Comparison of ENCODE assay signal across 25 cellular contexts in genomic region chr12:90859591-90859990, GRCh38.
DNase-seq lines count a peak whose midpoint lies in the region; ATAC-seq, FAIRE-seq and TF ChIP-seq lines count a peak whose summit lies in the region.
"Had no signal": no experiment of that assay in that cellular context is flagged by ENCODE, and none has a peak within 500 bp of the region (broad histone marks: within the 10 kb centered on the region; RNA-seq: fewer than 3 reads in every experiment).

No MANE protein-coding gene starts in this region.

- TF ChIP-seq CTCF in HepG2 (CRISPR knock-in tag; IDR thresholded peaks at IDR 0.05) (no peak), right lobe of liver (IDR thresholded peaks at IDR 0.05) (no peak), pancreas (IDR thresholded peaks at IDR 0.05) (no peak), PC-3 (conservative IDR thresholded peaks at IDR 0.05; ENCODE audit: low read depth, low read length) (no peak)

- no peaks in the 10 kb centered on the region for H3K9me2 ChIP-seq in PC-3 (replicated peaks; ENCODE audit: low read length)

- no peak for TF ChIP-seq RAD21 in HepG2 (CRISPR knock-in tag; IDR thresholded peaks at IDR 0.05)

- H3K79me2 ChIP-seq in HepG2 (ENCODE audit: insufficient read depth, low read length): no peaks in the 10 kb centered on the region
- no peaks in the 10 kb centered on the region for H3K79me2 ChIP-seq in PC-3 (ENCODE audit: low read length)

- H3K27me3 ChIP-seq in HepG2 (ENCODE audit: control insufficient read depth in 1 of 2, insufficient read depth in 2 of 2, low read length in 2 of 2) (no peaks in the 10 kb centered on the region; a peak in 1 of 5 replicates), right lobe of liver (no peaks in the 10 kb centered on the region), pancreas (no peaks in the 10 kb centered on the region), PC-3 (ENCODE audit: low read length) (no peaks in the 10 kb centered on the region)
- H3K27me3 ChIP-seq: BE2C; BLaER1 treated with 17β-estradiol and CSF1 and Interleukin-3, amounts not matched to agents 10 nM and 100 nM had no signal

- no peaks in the 10 kb centered on the region for H3K9me3 ChIP-seq in HepG2 (ENCODE audit: low read length)
- H3K9me3 ChIP-seq in right lobe of liver: no peaks in the 10 kb centered on the region
- H3K9me3 ChIP-seq in pancreas: no peaks in the 10 kb centered on the region
- no peaks in the 10 kb centered on the region for H3K9me3 ChIP-seq in PC-3 (ENCODE audit: low read length)
- H3K9me3 ChIP-seq: A549, BE2C, HAP-1 had no signal

- DNase-seq in HepG2 (ENCODE audit: low spot score): peak; percentile 22
- DNase-seq in right lobe of liver: no peak
- DNase-seq in left kidney (ENCODE audit: low read depth, low spot score): peak; percentile 8
- no peak for DNase-seq in pancreas
- no peak for DNase-seq in activated naive CD8-positive, alpha-beta T cell treated with anti-CD3 and anti-CD28 coated beads, Interleukin-2, amount 50 U/mL, for 24 hours
- no peak for DNase-seq in left cardiac atrium
- DNase-seq in PC-3: no peak
- DNase-seq: 8988T; ACHN; AML-193; BE2C; CD4-positive, alpha-beta T cell; CD8-positive, alpha-beta memory T cell; DMS 273 treated with DMSO at 0.1 percent for 48 hours; DND-41; GOT3; HFFc6 had no signal

- H2AFZ ChIP-seq in HepG2 (ENCODE audit: low read length) (no peak overlapping the region), PC-3 (ENCODE audit: low read length) (no peak overlapping the region)

- no peaks in the 10 kb centered on the region for H3K36me3 Mint-ChIP-seq in activated naive CD8-positive, alpha-beta T cell treated with anti-CD3 and anti-CD28 coated beads, Interleukin-2, amount 50 U/mL, for 24 hours (ENCODE audit: low read depth)
- H3K36me3 Mint-ChIP-seq: CD14-positive monocyte; CD8-positive, alpha-beta memory T cell had no signal

- no peak overlapping the region for H3K4me3 ChIP-seq in HepG2 (replicated peaks in 1 of 3; ENCODE audit: insufficient read depth in 1 of 3, low read depth in 2 of 3, low read length in 3 of 3)
- no peak overlapping the region for H3K4me3 ChIP-seq in right lobe of liver
- H3K4me3 ChIP-seq in pancreas: no peak overlapping the region
- no peak overlapping the region for H3K4me3 ChIP-seq in PC-3 (ENCODE audit: low read length)
- H3K4me3 ChIP-seq: A549; BLaER1 treated with 17β-estradiol and CSF1 and Interleukin-3, amounts not matched to agents 10 nM and 100 nM; HAP-1 had no signal

- H3K27ac ChIP-seq in HepG2 (ENCODE audit: extremely low read length, insufficient read depth, low read length): no peak overlapping the region
- H3K27ac ChIP-seq in right lobe of liver: no peak overlapping the region
- no peak overlapping the region for H3K27ac ChIP-seq in pancreas
- H3K27ac ChIP-seq in PC-3 (ENCODE audit: low read length): no peak overlapping the region
- H3K27ac ChIP-seq: A549; BLaER1 treated with 17β-estradiol and CSF1 and Interleukin-3, amounts not matched to agents 10 nM and 100 nM had no signal

- H3K27ac Mint-ChIP-seq in activated naive CD8-positive, alpha-beta T cell treated with anti-CD3 and anti-CD28 coated beads, Interleukin-2, amount 50 U/mL, for 24 hours: no peak overlapping the region
- H3K27ac Mint-ChIP-seq: CD14-positive monocyte; CD4-positive, alpha-beta T cell; CD8-positive, alpha-beta memory T cell; HFFc6 had no signal

- CTCF ChIA-PET in HepG2 (lab: Yijun Ruan, JAX; ENCODE audit: low intra/inter-chr PET ratio, low total read pairs): no interaction called here
- CTCF ChIA-PET in PC-3 (lab: Charles Lee): no interaction called here

- peak overlapping the region; percentile 28 for H3K4me2 ChIP-seq in HepG2 (ENCODE audit: low read depth, low read length)
- H3K4me2 ChIP-seq in PC-3 (ENCODE audit: low read length): no peak overlapping the region
- H3K4me2 ChIP-seq: A549; BLaER1 treated with 17β-estradiol and CSF1 and Interleukin-3, amounts not matched to agents 10 nM and 100 nM had no signal

- ATAC-seq in HepG2 (peak; percentile 18; the same call in 1 of the 3 replicates), right lobe of liver (no peak), pancreas (no peak), left cardiac atrium (no peak), PC-3 (no peak)
- no peak for ATAC-seq in activated naive CD8-positive, alpha-beta T cell treated with anti-CD3 and anti-CD28 coated beads, Interleukin-2, amount 50 U/mL, for 24 hours
- ATAC-seq: A549 had no signal

- peaks cover 30% of the 10 kb centered on the region for H3K4me1 ChIP-seq in HepG2 (ENCODE audit: insufficient read depth, low read length)
- H3K4me1 ChIP-seq in right lobe of liver: no peaks in the 10 kb centered on the region
- no peaks in the 10 kb centered on the region for H3K4me1 ChIP-seq in pancreas
- no peaks in the 10 kb centered on the region for H3K4me1 ChIP-seq in PC-3 (ENCODE audit: insufficient read depth, low read length)
- H3K4me1 ChIP-seq: BE2C; BLaER1 treated with 17β-estradiol and CSF1 and Interleukin-3, amounts not matched to agents 10 nM and 100 nM had no signal

- TF ChIP-seq POLR2A in HepG2 (IDR thresholded peaks at IDR 0.05; ENCODE audit: insufficient read depth in 1 of 2, low read depth in 2 of 2, low read length in 2 of 2) (no peak), right lobe of liver (IDR thresholded peaks at IDR 0.05) (no peak)

- no peak for FAIRE-seq in HepG2 (lab: Jason Lieb, UNC)
- peak; percentile 20 for FAIRE-seq in pancreas (lab: Jason Lieb, UNC)
- FAIRE-seq: D721Med, G401.6, GM12892, H54 had no signal

- H3F3A ChIP-seq in PC-3 (ENCODE audit: low read length, unreplicated experiment): no peaks in the 10 kb centered on the region

- no peaks in the 10 kb centered on the region for H3K27me3 Mint-ChIP-seq in activated naive CD8-positive, alpha-beta T cell treated with anti-CD3 and anti-CD28 coated beads, Interleukin-2, amount 50 U/mL, for 24 hours
- H3K27me3 Mint-ChIP-seq: CD4-positive, alpha-beta T cell had no signal

- intact Hi-C loops in HepG2 (cut with micrococcal nuclease; ENCODE audit: unreplicated experiment): loop anchor here (5.0 kb wide), 1 partner anchor 1317 kb away; no protein-coding TSS in a partner anchor
- intact Hi-C loops in right lobe of liver (cut with DNase I): no loop called here
- intact Hi-C loops in pancreas (cut with DNase I): no loop called here
- intact Hi-C loops in left cardiac atrium (cut with DNase I): loop anchor here in 1 of 2 donors (5.0 kb wide), 1 partner anchor 1317 kb away; no protein-coding TSS in a partner anchor
- intact Hi-C loops in PC-3 (cut with micrococcal nuclease): no loop called here

- peaks cover 4% of the 10 kb centered on the region for H3K9me3 Mint-ChIP-seq in activated naive CD8-positive, alpha-beta T cell treated with anti-CD3 and anti-CD28 coated beads, Interleukin-2, amount 50 U/mL, for 24 hours
- H3K9me3 Mint-ChIP-seq: CD4-positive, alpha-beta T cell; HFFc6 had no signal

- H3K9ac ChIP-seq in HepG2 (ENCODE audit: insufficient read depth, low read depth, low read length) (no peak overlapping the region), PC-3 (ENCODE audit: low read length) (no peak overlapping the region)
- H3K9ac ChIP-seq: BLaER1 treated with 17β-estradiol and CSF1 and Interleukin-3, amounts not matched to agents 10 nM and 100 nM had no signal

- no peak overlapping the region for H3K4me3 Mint-ChIP-seq in activated naive CD8-positive, alpha-beta T cell treated with anti-CD3 and anti-CD28 coated beads, Interleukin-2, amount 50 U/mL, for 24 hours
- H3K4me3 Mint-ChIP-seq: CD14-positive monocyte; CD4-positive, alpha-beta T cell; CD8-positive, alpha-beta memory T cell; HFFc6 had no signal

- H4K20me1 ChIP-seq in HepG2 (ENCODE audit: insufficient read depth, low read length): no peaks in the 10 kb centered on the region
- no peaks in the 10 kb centered on the region for H4K20me1 ChIP-seq in PC-3 (ENCODE audit: low read length)
- H4K20me1 ChIP-seq: BLaER1 treated with 17β-estradiol and CSF1 and Interleukin-3, amounts not matched to agents 10 nM and 100 nM had no signal

- no peaks in the 10 kb centered on the region for H3K4me1 Mint-ChIP-seq in activated naive CD8-positive, alpha-beta T cell treated with anti-CD3 and anti-CD28 coated beads, Interleukin-2, amount 50 U/mL, for 24 hours
- H3K4me1 Mint-ChIP-seq: CD14-positive monocyte; CD8-positive, alpha-beta memory T cell had no signal

- in situ Hi-C loops in HepG2 (cut with HindIII; ENCODE audit: extremely low pct_ligation_motif_present, low pct_unique_long_range_greater_than_20kb): no loop called here

- H3K36me3 ChIP-seq in HepG2 (replicated peaks in 1 of 2; ENCODE audit: control insufficient read depth in 1 of 2, insufficient read depth in 2 of 2, low read length in 2 of 2) (no peaks in the 10 kb centered on the region), right lobe of liver (no peaks in the 10 kb centered on the region), pancreas (no peaks in the 10 kb centered on the region), PC-3 (ENCODE audit: low read depth, low read length) (no peaks in the 10 kb centered on the region)
- H3K36me3 ChIP-seq: BE2C; BLaER1 treated with 17β-estradiol and CSF1 and Interleukin-3, amounts not matched to agents 10 nM and 100 nM; HAP-1 had no signal

- TF ChIP-seq EP300 in HepG2 (IDR thresholded peaks at IDR 0.05; ENCODE audit: low read depth in 2 of 2, low read length in 2 of 2) (peak in 1 of 2 experiments; percentile 73; a peak in 2 of 4 replicates), HepG2 (CRISPR knock-in tag; IDR thresholded peaks at IDR 0.05; ENCODE audit: borderline replicate concordance) (no peak)

- POLR2A ChIA-PET in HepG2 (lab: Yijun Ruan, JAX) (no interaction called here), PC-3 (lab: Charles Lee; ENCODE audit: unreplicated experiment) (interaction anchor here (0.6 kb wide), 1 partner anchor 30 kb away, joined by 6 read pairs; no protein-coding TSS in a partner anchor)

- BruUV-seq in HepG2 (replicated peaks; lab: Mats Ljungman, UMichigan) (no TSS peak), PC-3 (replicated peaks; lab: Mats Ljungman, UMichigan) (no TSS peak)

TF ChIP-seq in HepG2, 621 proteins besides CTCF, POLR2A, EP300 and RAD21 (continues in another document):
- no peak for TF ChIP-seq ERF (CRISPR knock-in tag; IDR thresholded peaks at IDR 0.05)
- TF ChIP-seq GATAD2A (CRISPR knock-in tag; IDR thresholded peaks at IDR 0.05): peak; percentile 69
- no peak for TF ChIP-seq ATF1 (CRISPR knock-in tag; IDR thresholded peaks at IDR 0.05)
- no peak for TF ChIP-seq SUZ12 (IDR thresholded peaks at IDR 0.05; ENCODE audit: low read depth, low read length)
- TF ChIP-seq RBFOX2 (IDR thresholded peaks at IDR 0.05; ENCODE audit: low read depth, low read length): no peak
- TF ChIP-seq BORCS8-MEF2B (CRISPR knock-in tag; IDR thresholded peaks at IDR 0.05): no peak
- peak; percentile 70; the same call in 1 of the 2 replicates for TF ChIP-seq KAT2B (IDR thresholded peaks at IDR 0.05; ENCODE audit: borderline replicate concordance, low read depth, low read length)

Comparison
In these comparisons a context has a peak if more than half of its experiments do, and no peak if none do; other contexts are left out.
1. DNase-seq: peak in HepG2 (single experiment) and left kidney (single experiment); none in right lobe of liver (0 of 3), pancreas (0 of 6), activated naive CD8-positive, alpha-beta T cell treated with anti-CD3 and anti-CD28 coated beads, Interleukin-2, amount 50 U/mL, for 24 hours (single experiment), left cardiac atrium (single experiment) and PC-3 (single experiment).